In genomic region chr11:75639752-75640151, GRCh38 we compare ENCODE assay signal across 8 cellular contexts. TPM values are rescaled to one million over a fixed set of nuclear protein-coding genes. Genes with fewer than 3 reads are reported as not detected.
DNase-seq lines count a peak whose midpoint lies in the region; ATAC-seq and TF ChIP-seq lines count a peak whose summit lies in the region.

No MANE protein-coding gene starts in this region.

- DNase-seq in activated CD4-positive, alpha-beta T cell treated with anti-CD3 and anti-CD28 coated beads for 36 hours, result peak; percentile 5
- no peak for DNase-seq in activated CD4-positive, alpha-beta T cell treated with anti-CD3 and anti-CD28 coated beads for 1 hour
- DNase-seq in NOMO-1 (lab: John Stamatoyannopoulos, UW; ENCODE audit: unreplicated experiment in 2 of 2) (peak; percentile 36 to 66), endodermal cell (no peak), mucosa of gallbladder (ENCODE audit: low spot score) (peak; percentile 72), T-helper 1 cell (no peak)
- DNase-seq in stimulated activated CD4-positive, alpha-beta T cell treated with anti-CD3 and anti-CD28 coated beads, Interleukin-4, amount 100 ng/mL, for 1 hour, result no peak

- H3K27ac ChIP-seq in endodermal cell (ENCODE audit: low read depth, low read length), result peak overlapping the region; percentile 92

- intact Hi-C loops in activated CD4-positive, alpha-beta T cell treated with anti-CD3 and anti-CD28 coated beads for 36 hours (cut with DNase I, micrococcal nuclease), result no loop called here

- no peak overlapping the region for H3K9ac ChIP-seq in endodermal cell (ENCODE audit: extremely low read depth, low read length, poor library complexity, severe bottlenecking)

- no peaks in the 10 kb centered on the region for H3K36me3 ChIP-seq in endodermal cell (ENCODE audit: control insufficient read depth, insufficient read depth, low read length)

- no peaks in the 10 kb centered on the region for H3K9me3 ChIP-seq in endodermal cell (ENCODE audit: control insufficient read depth, low read length)

- peaks cover 26% of the 10 kb centered on the region for H3K4me1 ChIP-seq in endodermal cell (ENCODE audit: control insufficient read depth, insufficient read depth, low read length)

- H3K4me3 ChIP-seq in endodermal cell (ENCODE audit: low read length), result no peak overlapping the region

- H3K27ac Mint-ChIP-seq in activated CD4-positive, alpha-beta T cell treated with anti-CD3 and anti-CD28 coated beads for 36 hours, result no peak overlapping the region
- H3K27ac Mint-ChIP-seq in endodermal cell, result no peak overlapping the region

- peaks cover 20% of the 10 kb centered on the region for H3K27me3 Mint-ChIP-seq in activated CD4-positive, alpha-beta T cell treated with anti-CD3 and anti-CD28 coated beads for 36 hours
- no peaks in the 10 kb centered on the region for H3K27me3 Mint-ChIP-seq in endodermal cell (ENCODE audit: insufficient read depth)

- CTCF ChIA-PET in activated CD4-positive, alpha-beta T cell treated with anti-CD3 and anti-CD28 coated beads for 36 hours (lab: Charles Lee), result interaction anchor here (0.7 kb wide), 1 partner anchor 777 kb away, joined by 3 read pairs; no protein-coding TSS in a partner anchor

- TF ChIP-seq CTCF in endodermal cell (conservative IDR thresholded peaks at IDR 0.05), result no peak

- no peaks in the 10 kb centered on the region for H3K27me3 ChIP-seq in endodermal cell (ENCODE audit: control insufficient read depth, insufficient read depth, low read length, poor library complexity, severe bottlenecking)

- no peaks in the 10 kb centered on the region for H3K4me1 Mint-ChIP-seq in activated CD4-positive, alpha-beta T cell treated with anti-CD3 and anti-CD28 coated beads for 36 hours
- peaks cover 50% of the 10 kb centered on the region for H3K4me1 Mint-ChIP-seq in endodermal cell

- H3K4me3 Mint-ChIP-seq in activated CD4-positive, alpha-beta T cell treated with anti-CD3 and anti-CD28 coated beads for 36 hours, result no peak overlapping the region
- no peak overlapping the region for H3K4me3 Mint-ChIP-seq in endodermal cell

- POLR2A ChIA-PET in activated CD4-positive, alpha-beta T cell treated with anti-CD3 and anti-CD28 coated beads for 36 hours (lab: Charles Lee), result no interaction called here

- 68 to 80% methylated on average over 1 to 4 of the region's 4 CpGs for WGBS in endodermal cell (ENCODE audit: insufficient coverage in 1 of 2, insufficient read length in 1 of 2), 2 experiments

- no peaks in the 10 kb centered on the region for H3K36me3 Mint-ChIP-seq in activated CD4-positive, alpha-beta T cell treated with anti-CD3 and anti-CD28 coated beads for 36 hours (ENCODE audit: low read depth)
- no peaks in the 10 kb centered on the region for H3K36me3 Mint-ChIP-seq in endodermal cell (ENCODE audit: low read depth)

- H3K9me3 Mint-ChIP-seq in activated CD4-positive, alpha-beta T cell treated with anti-CD3 and anti-CD28 coated beads for 36 hours (ENCODE audit: low read depth), result no peaks in the 10 kb centered on the region
- H3K9me3 Mint-ChIP-seq in endodermal cell, result no peaks in the 10 kb centered on the region

- ATAC-seq in activated CD4-positive, alpha-beta T cell treated with anti-CD3 and anti-CD28 coated beads for 36 hours, result no peak
- no peak for ATAC-seq in GM19328 (IDR thresholded peaks at IDR 0.05; ENCODE audit: unreplicated experiment)

RNA-seq across cellular contexts. Expression of gene MAP6, which starts 29.1 kb away (rescaled TPM):
- under 1 TPM in 1 of 2 experiments, not detected in 1; 0.05 TPM for total RNA-seq in activated CD4-positive, alpha-beta T cell treated with anti-CD3 and anti-CD28 coated beads for 36 hours
- total RNA-seq in endodermal cell, result 1 to 10 TPM; 1.9 to 4.2 TPM
- 80.4 TPM for polyA plus RNA-seq in endodermal cell (2013, experiment 1 of 2)
- polyA plus RNA-seq in endodermal cell (2013, experiment 2 of 2), result 73.4 TPM
- total RNA-seq in mucosa of gallbladder, result 13.3 TPM

Comparison
In these comparisons a context has a peak if more than half of its experiments do, and no peak if none do; other contexts are left out.
1. DNase-seq: peak in activated CD4-positive, alpha-beta T cell treated with anti-CD3 and anti-CD28 coated beads for 36 hours (single experiment), NOMO-1 (2 of 2) and mucosa of gallbladder (single experiment); none in activated CD4-positive, alpha-beta T cell treated with anti-CD3 and anti-CD28 coated beads for 1 hour (single experiment), endodermal cell (single experiment), T-helper 1 cell (0 of 5) and stimulated activated CD4-positive, alpha-beta T cell treated with anti-CD3 and anti-CD28 coated beads, Interleukin-4, amount 100 ng/mL, for 1 hour (single experiment).